In the genomic region with DNA sequence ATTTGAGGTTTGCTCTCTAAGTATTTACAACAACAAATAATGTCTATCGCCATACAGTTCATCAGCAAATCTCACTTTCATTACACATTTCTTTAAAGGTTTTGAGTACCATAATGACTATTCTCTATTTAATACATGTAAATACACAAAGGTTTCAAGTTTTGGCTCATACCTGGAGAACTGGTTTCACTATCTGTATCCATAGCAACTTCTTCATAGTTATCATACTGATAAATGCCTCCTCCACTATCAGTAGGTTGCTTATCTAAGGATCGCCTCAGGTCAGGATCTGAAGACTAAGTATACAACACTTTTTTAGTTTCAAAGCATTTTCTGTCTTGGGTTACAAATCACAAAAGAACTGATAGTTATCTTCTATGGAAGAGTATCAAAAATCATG, we compare ENCODE assay signal across 13 cellular contexts. TPM values are rescaled to one million over a fixed set of nuclear protein-coding genes. Genes with fewer than 3 reads are reported as not detected.
DNase-seq lines count a peak whose midpoint lies in the region; ATAC-seq and TF ChIP-seq lines count a peak whose summit lies in the region.
"Had no signal": no experiment of that assay in that cellular context is flagged by ENCODE, and none has a peak within 500 bp of the region (broad histone marks: within the 10 kb centered on the region; RNA-seq: fewer than 3 reads in every experiment).

No MANE protein-coding gene starts in this region.

- no peak overlapping the region for H3K27ac ChIP-seq in endodermal cell (ENCODE audit: low read depth, low read length)
- H3K27ac ChIP-seq: GM23248 had no signal

- no peaks in the 10 kb centered on the region for H3K27me3 ChIP-seq in endodermal cell (ENCODE audit: control insufficient read depth, insufficient read depth, low read length, poor library complexity, severe bottlenecking)

- no peak for TF ChIP-seq CTCF in endodermal cell (conservative IDR thresholded peaks at IDR 0.05)

- H3K4me3 Mint-ChIP-seq in endodermal cell: no peak overlapping the region

- H3K4me1 Mint-ChIP-seq in endodermal cell: peaks cover 17% of the 10 kb centered on the region

- H3K36me3 ChIP-seq in endodermal cell (ENCODE audit: control insufficient read depth, insufficient read depth, low read length): peaks cover 93% of the 10 kb centered on the region

- H3K4me3 ChIP-seq in endodermal cell (ENCODE audit: low read length): peak overlapping the region; percentile 8
- H3K4me3 ChIP-seq: GM23248 had no signal

- H3K4me1 ChIP-seq in endodermal cell (ENCODE audit: control insufficient read depth, insufficient read depth, low read length): peaks cover 6% of the 10 kb centered on the region

- WGBS in endodermal cell (ENCODE audit: insufficient coverage in 1 of 2, insufficient read length in 1 of 2), 2 experiments: 46 to 71% methylated on average over 1 to 2 of the region's 2 CpGs

- H3K27me3 Mint-ChIP-seq in endodermal cell (ENCODE audit: insufficient read depth): no peaks in the 10 kb centered on the region

- no peaks in the 10 kb centered on the region for H3K9me3 ChIP-seq in endodermal cell (ENCODE audit: control insufficient read depth, low read length)

- peaks cover 68% of the 10 kb centered on the region for H3K36me3 Mint-ChIP-seq in endodermal cell (ENCODE audit: low read depth)

- H3K27ac Mint-ChIP-seq in endodermal cell: no peak overlapping the region

- H3K9me3 Mint-ChIP-seq in endodermal cell: no peaks in the 10 kb centered on the region

- H3K9ac ChIP-seq in endodermal cell (ENCODE audit: extremely low read depth, low read length, poor library complexity, severe bottlenecking): no peak overlapping the region
- H3K9ac ChIP-seq: GM23248 had no signal

- DNase-seq in endodermal cell (no peak), NCI-H146 treated with DMSO at 0.1 percent for 48 hours (lab: John Stamatoyannopoulos, UW; ENCODE audit: unreplicated experiment) (no peak), anterior cingulate cortex (lab: John Stamatoyannopoulos, UW) (no peak), DMS 273 (lab: John Stamatoyannopoulos, UW; ENCODE audit: unreplicated experiment) (no peak)
- DNase-seq: GM23248, KG1, mammary epithelial cell, NCI-H1694, Right ventricle myocardium superior, T1000 had no signal

- ATAC-seq in GM18498 (IDR thresholded peaks at IDR 0.05; ENCODE audit: unreplicated experiment) (peak; percentile 55), GM21717 (IDR thresholded peaks at IDR 0.05; ENCODE audit: unreplicated experiment) (peak; percentile 80), HG03520 (IDR thresholded peaks at IDR 0.05; ENCODE audit: unreplicated experiment) (peak; percentile 77)

RNA-seq across cellular contexts. Expression of a gene that starts 21.4 kb away (rescaled TPM):
- total RNA-seq in endodermal cell: 10 to 100 TPM; 40.5 to 46.0 TPM
- 29.1 TPM for polyA plus RNA-seq in endodermal cell (2013, experiment 1 of 2)
- polyA plus RNA-seq in endodermal cell (2013, experiment 2 of 2): 32.8 TPM

RNA-seq across cellular contexts. Expression of a gene that starts 21.8 kb away (rescaled TPM):
- total RNA-seq in endodermal cell: 1 to 10 TPM; 7.2 to 9.3 TPM
- polyA plus RNA-seq in endodermal cell (2013, experiment 1 of 2): 14.7 TPM
- 12.4 TPM for polyA plus RNA-seq in endodermal cell (2013, experiment 2 of 2)

RNA-seq across cellular contexts. Expression of a gene that starts 43.6 kb away (rescaled TPM):
- 10 to 100 TPM; 12.7 to 15.9 TPM for total RNA-seq in endodermal cell
- polyA plus RNA-seq in endodermal cell (2013, experiment 1 of 2): 13.4 TPM
- 13.7 TPM for polyA plus RNA-seq in endodermal cell (2013, experiment 2 of 2)
